In the genomic region with DNA sequence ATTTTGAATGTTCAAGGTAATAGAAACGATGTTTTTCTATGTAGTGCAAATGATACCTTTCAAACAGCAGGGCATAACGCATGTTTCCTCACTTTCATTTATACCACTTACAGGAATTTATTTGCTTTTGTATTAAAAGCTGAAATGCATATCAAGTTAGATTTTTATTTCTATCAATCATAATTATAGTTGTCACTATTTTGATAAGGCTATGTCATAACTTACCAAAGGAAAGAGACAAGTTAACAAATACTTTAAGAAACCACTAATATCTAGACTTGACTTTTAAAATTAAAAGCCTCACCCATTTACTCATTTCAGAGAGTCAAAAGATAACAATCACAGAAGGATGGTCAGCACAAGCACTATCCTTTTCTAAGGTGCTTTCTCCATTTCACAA, we compare ENCODE assay signal across 1 cellular context.
A peak's percentile ranks its signal among the peaks of the same experiment; 100 is the strongest.
TF ChIP-seq lines count a peak whose summit lies in the region.

No MANE protein-coding gene starts in this region.

TF ChIP-seq in GM12878, 131 proteins besides CTCF, POLR2A, EP300 and RAD21:
- TF ChIP-seq JUNB (IDR thresholded peaks at IDR 0.05) (peak; percentile 42; the same call in 1 of the 2 replicates), RFX5 (IDR thresholded peaks at IDR 0.05; ENCODE audit: low read depth, low read length) (no peak), PML (IDR thresholded peaks at IDR 0.05; ENCODE audit: low read length) (0 out of 2 replicates have a peak, but pooled peaks have one; percentile 2)
- TF ChIP-seq, protein P1, sequence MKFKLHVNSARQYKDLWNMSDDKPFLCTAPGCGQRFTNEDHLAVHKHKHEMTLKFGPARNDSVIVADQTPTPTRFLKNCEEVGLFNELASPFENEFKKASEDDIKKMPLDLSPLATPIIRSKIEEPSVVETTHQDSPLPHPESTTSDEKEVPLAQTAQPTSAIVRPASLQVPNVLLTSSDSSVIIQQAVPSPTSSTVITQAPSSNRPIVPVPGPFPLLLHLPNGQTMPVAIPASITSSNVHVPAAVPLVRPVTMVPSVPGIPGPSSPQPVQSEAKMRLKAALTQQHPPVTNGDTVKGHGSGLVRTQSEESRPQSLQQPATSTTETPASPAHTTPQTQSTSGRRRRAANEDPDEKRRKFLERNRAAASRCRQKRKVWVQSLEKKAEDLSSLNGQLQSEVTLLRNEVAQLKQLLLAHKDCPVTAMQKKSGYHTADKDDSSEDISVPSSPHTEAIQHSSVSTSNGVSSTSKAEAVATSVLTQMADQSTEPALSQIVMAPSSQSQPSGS (IDR thresholded peaks at IDR 0.05; ENCODE audit: low read length) = no peak
